8 cellular contexts compared by ENCODE assay signal in genomic region chr2:227766361-227766883, GRCh38. TPM values are rescaled to one million over a fixed set of nuclear protein-coding genes. Genes with fewer than 3 reads are reported as not detected.
DNase-seq lines count a peak whose midpoint lies in the region; ATAC-seq and TF ChIP-seq lines count a peak whose summit lies in the region.

No MANE protein-coding gene starts in this region.

- ATAC-seq in GM18873 (IDR thresholded peaks at IDR 0.05; ENCODE audit: low FRiP score, unreplicated experiment) (peak; percentile 89), HG03097 (IDR thresholded peaks at IDR 0.05; ENCODE audit: low FRiP score, unreplicated experiment) (peak; percentile 99)

- H3K23ac ChIP-seq in mesendoderm (ENCODE audit: low read length) = no peak overlapping the region

- H2BK15ac ChIP-seq in mesendoderm (replicated peaks; ENCODE audit: low read depth) = no peak overlapping the region

- no peak overlapping the region for H3K56ac ChIP-seq in mesendoderm (ENCODE audit: low read length)

- H3K18ac ChIP-seq in mesendoderm (ENCODE audit: low read length) = no peak overlapping the region

- H4K5ac ChIP-seq in mesendoderm (ENCODE audit: low read length) = no peak overlapping the region

- no peak overlapping the region for H3K4ac ChIP-seq in mesendoderm (ENCODE audit: low read depth, low read length)

- H3K4me1 ChIP-seq in mesendoderm (ENCODE audit: control insufficient read depth, low read depth, low read length) = no peaks in the 10 kb centered on the region

- no peak overlapping the region for H2BK5ac ChIP-seq in mesendoderm (ENCODE audit: low read length)

- POLR2A ChIA-PET in BJ (lab: Charles Lee) = interaction anchor here (0.7 kb wide), 1 partner anchor 18 kb away, joined by 3 read pairs; no protein-coding TSS in a partner anchor

- no peak overlapping the region for H2AK5ac ChIP-seq in mesendoderm (ENCODE audit: low read length)

- no peak overlapping the region for H4K8ac ChIP-seq in mesendoderm (ENCODE audit: low read depth, low read length)

- no CpG with 5 or more reads among the region's 12 CpGs for WGBS in mesendoderm (ENCODE audit: extremely low coverage, insufficient coverage, low lambda C conversion rate)

- H3K4me2 ChIP-seq in mesendoderm (ENCODE audit: low read length) = no peak overlapping the region

- H3K27ac ChIP-seq in mesendoderm (ENCODE audit: low read depth, low read length) = no peak overlapping the region

- DNase-seq in BJ (ENCODE audit: low read depth) (peak; percentile 4), NCI-H510A (lab: John Stamatoyannopoulos, UW) (peak; percentile 65), ecto neural progenitor cell (ENCODE audit: low spot score) (peak; percentile 87), mesendoderm (peak; percentile 86)
- DNase-seq in activated CD4-positive, alpha-beta T cell treated with anti-CD3 and anti-CD28 coated beads, Interleukin-2, amount 50 U/mL, for 24 hours (ENCODE audit: low read depth in 1 of 2, low spot score in 1 of 2) = peak; percentile 40 to 47
- peak; percentile 13 to 21 for DNase-seq in stimulated activated CD8-positive, alpha-beta memory T cell treated with anti-CD3 and anti-CD28 coated beads, Interleukin-2, amount 100 ng/mL, for 1 hour (ENCODE audit: low read depth in 2 of 2)

- no peak overlapping the region for H3K9ac ChIP-seq in mesendoderm (ENCODE audit: low read length)

- no peak overlapping the region for H2BK120ac ChIP-seq in mesendoderm (ENCODE audit: low read depth, low read length)

- H3K36me3 ChIP-seq in BJ (ENCODE audit: control insufficient read depth, insufficient read depth, low read length) (no peaks in the 10 kb centered on the region), mesendoderm (ENCODE audit: control insufficient read depth, insufficient read depth, low read length) (no peaks in the 10 kb centered on the region)

- peak; percentile 86 for TF ChIP-seq CTCF in BJ (IDR thresholded peaks at IDR 0.05; ENCODE audit: insufficient read depth, low read depth, low read length)

- H3K27me3 ChIP-seq in BJ (ENCODE audit: control insufficient read depth, insufficient read depth, low read length) (no peaks in the 10 kb centered on the region), mesendoderm (ENCODE audit: insufficient read depth, low read length, poor library complexity) (no peaks in the 10 kb centered on the region)

- no peak overlapping the region for H3K4me3 ChIP-seq in BJ (ENCODE audit: low read depth, low read length)
- no peak overlapping the region for H3K4me3 ChIP-seq in mesendoderm (ENCODE audit: low read length)

- CTCF ChIA-PET in BJ (lab: Yijun Ruan, JAX) = interaction anchor here (0.6 to 7.8 kb wide), 33 partner anchors 9 to 647 kb away, joined by 3 to 65 read pairs (median 4); no protein-coding TSS in a partner anchor

- H3K79me1 ChIP-seq in mesendoderm (ENCODE audit: low read length) = no peaks in the 10 kb centered on the region

- H3K79me2 ChIP-seq in mesendoderm (ENCODE audit: control insufficient read depth, insufficient read depth, low read length) = no peaks in the 10 kb centered on the region

RNA-seq across cellular contexts. Expression of gene SCYGR8, which starts 20.7 kb away (rescaled TPM):
- not detected in 2 replicates for polyA plus RNA-seq in BJ (2011; rRNA removed)
- polyA minus RNA-seq in BJ (2011; rRNA and poly(A)+ RNA removed) = not detected in 2 replicates
- not detected for polyA plus RNA-seq in mesendoderm (2013, experiment 1 of 2)
- polyA plus RNA-seq in mesendoderm (2013, experiment 2 of 2) = not detected

RNA-seq across cellular contexts. Expression of gene SCYGR7, which starts 38.3 kb away (rescaled TPM):
- not detected in 2 replicates for polyA plus RNA-seq in BJ (2011; rRNA removed)
- polyA minus RNA-seq in BJ (2011; rRNA and poly(A)+ RNA removed) = not detected in 2 replicates
- not detected for polyA plus RNA-seq in mesendoderm (2013, experiment 1 of 2)
- not detected for polyA plus RNA-seq in mesendoderm (2013, experiment 2 of 2)

RNA-seq across cellular contexts. Expression of gene SCYGR6, which starts 41.9 kb away (rescaled TPM):
- not detected in 2 replicates for polyA plus RNA-seq in BJ (2011; rRNA removed)
- not detected in 2 replicates for polyA minus RNA-seq in BJ (2011; rRNA and poly(A)+ RNA removed)
- not detected for polyA plus RNA-seq in mesendoderm (2013, experiment 1 of 2)
- not detected for polyA plus RNA-seq in mesendoderm (2013, experiment 2 of 2)

RNA-seq across cellular contexts. Expression of gene CCL20, which starts 47.2 kb away (rescaled TPM):
- not detected in 2 replicates for polyA plus RNA-seq in BJ (2011; rRNA removed)
- not detected in 2 replicates for polyA minus RNA-seq in BJ (2011; rRNA and poly(A)+ RNA removed)
- polyA plus RNA-seq in mesendoderm (2013, experiment 1 of 2) = 0.13 TPM
- polyA plus RNA-seq in mesendoderm (2013, experiment 2 of 2) = 0.20 TPM

RNA-seq across cellular contexts. Expression of gene SLC19A3, which starts 48.6 kb away (rescaled TPM):
- polyA plus RNA-seq in BJ (2011; rRNA removed) = 0.27 TPM in 1 of 2 replicates, not detected in the other
- polyA minus RNA-seq in BJ (2011; rRNA and poly(A)+ RNA removed) = not detected in 2 replicates
- 3.5 TPM for polyA plus RNA-seq in mesendoderm (2013, experiment 1 of 2)
- 3.0 TPM for polyA plus RNA-seq in mesendoderm (2013, experiment 2 of 2)

Comparison
In these comparisons a context has a peak if more than half of its experiments do, and no peak if none do; other contexts are left out.
1. DNase-seq: peak in every context shown above with its lines; median percentile 87 in ecto neural progenitor cell; 86 in mesendoderm; 65 in NCI-H510A; 44 in activated CD4-positive, alpha-beta T cell treated with anti-CD3 and anti-CD28 coated beads, Interleukin-2, amount 50 U/mL, for 24 hours; 17 in stimulated activated CD8-positive, alpha-beta memory T cell treated with anti-CD3 and anti-CD28 coated beads, Interleukin-2, amount 100 ng/mL, for 1 hour; 4 in BJ.